17 cellular contexts compared by ENCODE assay signal in the genomic region with DNA sequence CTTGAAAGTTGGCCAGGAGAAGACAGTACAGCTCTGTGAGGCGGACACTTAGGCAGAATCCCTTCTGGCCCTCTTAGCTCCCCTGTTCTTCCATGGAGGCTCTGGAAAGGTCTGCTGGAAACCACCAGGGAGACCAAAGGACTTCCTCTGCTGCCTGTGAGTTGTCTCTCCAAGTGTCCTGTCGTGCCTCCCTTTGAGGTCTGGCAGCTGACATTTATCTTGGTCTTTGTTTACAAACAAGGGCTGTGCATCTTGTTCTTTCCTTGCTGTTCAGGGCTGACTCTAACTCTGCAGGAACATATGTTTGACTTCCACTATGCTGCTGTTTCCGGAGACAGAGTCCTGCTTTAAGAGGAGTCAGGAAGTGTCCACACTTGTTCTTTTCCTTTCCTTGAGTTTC.
"Had no signal": no experiment of that assay in that cellular context is flagged by ENCODE, and none has a peak within 500 bp of the region (broad histone marks: within the 10 kb centered on the region; RNA-seq: fewer than 3 reads in every experiment).

No MANE protein-coding gene starts in this region.

- H3K27ac Mint-ChIP-seq: activated CD8-positive, alpha-beta memory T cell treated with anti-CD3 and anti-CD28 coated beads, Interleukin-2, amount 10 ng/mL, durations not matched to agents 7 days and 5 days; activated naive CD8-positive, alpha-beta T cell treated with anti-CD3 and anti-CD28 coated beads, Interleukin-2, amount 10 ng/mL, durations not matched to agents 7 days and 5 days; natural killer cell treated with Interleukin-12 subunit alpha and Interleukin-12 subunit beta and Interleukin-15 and Interleukin-18, amount 100 ng/mL, for 72 hours had no signal

- ATAC-seq: activated CD8-positive, alpha-beta memory T cell treated with anti-CD3 and anti-CD28 coated beads, Interleukin-2, amount 10 ng/mL, durations not matched to agents 7 days and 5 days; activated T-cell treated with anti-CD3 and anti-CD28 coated beads, Interleukin-2, amount 50 U/mL, for 4 hours; lower lobe of right lung; natural killer cell treated with Interleukin-12 subunit alpha and Interleukin-12 subunit beta and Interleukin-15 and Interleukin-18, amount 100 ng/mL, for 72 hours; psoas muscle; stimulated activated naive CD8-positive, alpha-beta T cell treated with anti-CD3 and anti-CD28 coated beads, Interleukin-15, Interleukin-2, amounts not matched to agents 100 U/mL and 50 U/mL, for 24 hours had no signal

- H3K27me3 Mint-ChIP-seq: activated naive CD8-positive, alpha-beta T cell treated with anti-CD3 and anti-CD28 coated beads, Interleukin-2, amount 10 ng/mL, durations not matched to agents 7 days and 5 days had no signal

- H3K9me3 ChIP-seq: psoas muscle, suprapubic skin had no signal

- H3K36me3 Mint-ChIP-seq: activated CD8-positive, alpha-beta memory T cell treated with anti-CD3 and anti-CD28 coated beads, Interleukin-2, amount 10 ng/mL, durations not matched to agents 7 days and 5 days; activated naive CD8-positive, alpha-beta T cell treated with anti-CD3 and anti-CD28 coated beads, Interleukin-2, amount 10 ng/mL, durations not matched to agents 7 days and 5 days had no signal

- H3K36me3 ChIP-seq: lower lobe of right lung, sigmoid colon, suprapubic skin had no signal

- DNase-seq: activated CD4-positive, alpha-beta T cell treated with anti-CD3 and anti-CD28 coated beads for 1 hour; activated CD4-positive, alpha-beta T cell treated with anti-CD3 and anti-CD28 coated beads, Interleukin-2, amount 50 U/mL, for 48 hours; activated CD8-positive, alpha-beta memory T cell treated with anti-CD3 and anti-CD28 coated beads, Interleukin-2, amount 10 ng/mL, durations not matched to agents 7 days and 5 days; activated naive CD8-positive, alpha-beta T cell treated with anti-CD3 and anti-CD28 coated beads, Interleukin-2, amount 10 ng/mL, durations not matched to agents 7 days and 5 days; activated T-cell treated with anti-CD3 and anti-CD28 coated beads, Interleukin-2, amount 50 U/mL, for 4 hours; anterior cingulate cortex; dorsolateral prefrontal cortex; kidney glomerular epithelial cell; lower lobe of right lung; psoas muscle; sigmoid colon; stimulated activated CD4-positive, alpha-beta T cell treated with anti-CD3 and anti-CD28 coated beads, Interleukin-2, amount 100 ng/mL, for 48 hours; stimulated activated naive CD8-positive, alpha-beta T cell treated with anti-CD3 and anti-CD28 coated beads, Interleukin-15, Interleukin-2, amounts not matched to agents 100 U/mL and 50 U/mL, for 24 hours; SW 1271; T-helper 9 cell had no signal

- H3K4me3 Mint-ChIP-seq: activated CD8-positive, alpha-beta memory T cell treated with anti-CD3 and anti-CD28 coated beads, Interleukin-2, amount 10 ng/mL, durations not matched to agents 7 days and 5 days; activated naive CD8-positive, alpha-beta T cell treated with anti-CD3 and anti-CD28 coated beads, Interleukin-2, amount 10 ng/mL, durations not matched to agents 7 days and 5 days; activated T-cell treated with anti-CD3 and anti-CD28 coated beads, Interleukin-2, amount 50 U/mL, for 4 hours; natural killer cell treated with Interleukin-12 subunit alpha and Interleukin-12 subunit beta and Interleukin-15 and Interleukin-18, amount 100 ng/mL, for 72 hours had no signal

- H3K4me3 ChIP-seq: dorsolateral prefrontal cortex, lower lobe of right lung, psoas muscle, sigmoid colon, suprapubic skin had no signal

- H3K27ac ChIP-seq: dorsolateral prefrontal cortex, lower lobe of right lung, psoas muscle had no signal

- H3K4me1 Mint-ChIP-seq: activated CD8-positive, alpha-beta memory T cell treated with anti-CD3 and anti-CD28 coated beads, Interleukin-2, amount 10 ng/mL, durations not matched to agents 7 days and 5 days; activated naive CD8-positive, alpha-beta T cell treated with anti-CD3 and anti-CD28 coated beads, Interleukin-2, amount 10 ng/mL, durations not matched to agents 7 days and 5 days had no signal

- H3K27me3 ChIP-seq: dorsolateral prefrontal cortex, sigmoid colon, suprapubic skin had no signal

- H3K4me1 ChIP-seq: lower lobe of right lung, psoas muscle had no signal

- H3K9me3 Mint-ChIP-seq: activated naive CD8-positive, alpha-beta T cell treated with anti-CD3 and anti-CD28 coated beads, Interleukin-2, amount 10 ng/mL, durations not matched to agents 7 days and 5 days had no signal
